8 cellular contexts compared by ENCODE assay signal in genomic region chr9:114501786-114502682, GRCh38. TPM values are rescaled to one million over a fixed set of nuclear protein-coding genes. Genes with fewer than 3 reads are reported as not detected.
DNase-seq lines count a peak whose midpoint lies in the region; ATAC-seq and TF ChIP-seq lines count a peak whose summit lies in the region.

No MANE protein-coding gene starts in this region.

- H3K27me3 Mint-ChIP-seq in activated CD4-positive, alpha-beta T cell treated with anti-CD3 and anti-CD28 coated beads, Interleukin-2, amount 10 ng/mL, durations not matched to agents 7 days and 5 days, result peaks cover 52% of the 10 kb centered on the region

- no peak overlapping the region for H3K4me3 Mint-ChIP-seq in activated CD4-positive, alpha-beta T cell treated with anti-CD3 and anti-CD28 coated beads, Interleukin-2, amount 10 ng/mL, durations not matched to agents 7 days and 5 days

- H3K27ac ChIP-seq in SJSA1 (peak overlapping the region; percentile 12; the same call in 1 of the 2 replicates), stomach (peak overlapping the region in 4 of 5 donors; percentile 71 to 84 (median 76))

- no peak for TF ChIP-seq CTCF in stomach (IDR thresholded peaks at IDR 0.05)

- H3K9me3 Mint-ChIP-seq in activated CD4-positive, alpha-beta T cell treated with anti-CD3 and anti-CD28 coated beads, Interleukin-2, amount 10 ng/mL, durations not matched to agents 7 days and 5 days, result no peaks in the 10 kb centered on the region

- no peaks in the 10 kb centered on the region for H3K9me3 ChIP-seq in SJSA1 (replicated peaks)
- H3K9me3 ChIP-seq in stomach, result no peaks in the 10 kb centered on the region

- TF ChIP-seq POLR2A in stomach (IDR thresholded peaks at IDR 0.05), result no peak

- H3K36me3 Mint-ChIP-seq in activated CD4-positive, alpha-beta T cell treated with anti-CD3 and anti-CD28 coated beads, Interleukin-2, amount 10 ng/mL, durations not matched to agents 7 days and 5 days (ENCODE audit: low read depth), result no peaks in the 10 kb centered on the region

- WGBS in stomach, 5 donors, result 50 to 60% (median 58%) methylated on average over 12 of the region's 12 CpGs

- TF ChIP-seq EP300 in stomach (IDR thresholded peaks at IDR 0.05), result no peak

- H3K4me3 ChIP-seq in SJSA1, result no peak overlapping the region
- peak overlapping the region; percentile 15 to 65 (median 18) for H3K4me3 ChIP-seq in stomach

- POLR2A ChIA-PET in activated CD4-positive, alpha-beta T cell treated with anti-CD3 and anti-CD28 coated beads, Interleukin-2, amount 10 ng/mL, durations not matched to agents 7 days and 5 days (lab: Charles Lee), result interaction anchor here (0.6 kb wide), 1 partner anchor 138 kb away, joined by 3 read pairs; no protein-coding TSS in a partner anchor

- peaks cover 11% of the 10 kb centered on the region for H3K4me1 Mint-ChIP-seq in activated CD4-positive, alpha-beta T cell treated with anti-CD3 and anti-CD28 coated beads, Interleukin-2, amount 10 ng/mL, durations not matched to agents 7 days and 5 days

- H3K27ac Mint-ChIP-seq in activated CD4-positive, alpha-beta T cell treated with anti-CD3 and anti-CD28 coated beads, Interleukin-2, amount 10 ng/mL, durations not matched to agents 7 days and 5 days, result peak overlapping the region; percentile 46

- no peak for ATAC-seq in HG02610 (IDR thresholded peaks at IDR 0.05; ENCODE audit: unreplicated experiment)

- CTCF ChIA-PET in activated CD4-positive, alpha-beta T cell treated with anti-CD3 and anti-CD28 coated beads, Interleukin-2, amount 10 ng/mL, durations not matched to agents 7 days and 5 days (lab: Charles Lee), result interaction anchor here (0.6 to 1.8 kb wide), 3 partner anchors 10 to 40 kb away, joined by 3 to 5 read pairs (median 4); no protein-coding TSS in a partner anchor

- H3K4me1 ChIP-seq in SJSA1 (replicated peaks) (peaks cover 36% of the 10 kb centered on the region), stomach (peaks cover 30 to 53% (median 46%) of the 10 kb centered on the region in 4 donors)

- intact Hi-C loops in stomach (cut with DNase I; ENCODE audit: low total_unique reads), result no loop called here

- H3K27me3 ChIP-seq in SJSA1 (replicated peaks) (peaks cover 9% of the 10 kb centered on the region), stomach (peaks cover 0 to 20% (median 0%) of the 10 kb centered on the region in 3 donors)

- no peak for DNase-seq in activated CD4-positive, alpha-beta T cell treated with anti-CD3 and anti-CD28 coated beads, Interleukin-2, amount 10 ng/mL, durations not matched to agents 7 days and 5 days
- no peak for DNase-seq in activated CD4-positive, alpha-beta T cell treated with anti-CD3 and anti-CD28 coated beads for 4 hours
- DNase-seq in SJSA1 (ENCODE audit: low read depth in 1 of 2, low spot score in 2 of 2), result peak; percentile 60 to 63
- DNase-seq in hippocampal formation (lab: John Stamatoyannopoulos, UW), result peak; percentile 68 to 76
- DNase-seq in stomach, result no peak
- no peak for DNase-seq in activated gamma-delta T cell treated with Interleukin-2 at 50 U/mL for 16 hours
- DNase-seq in NCI-H1930 (lab: John Stamatoyannopoulos, UW), result no peak

- H3K36me3 ChIP-seq in SJSA1 (peaks cover 5% of the 10 kb centered on the region; the same call in 1 of the 2 replicates), stomach (no peaks in the 10 kb centered on the region)

RNA-seq across cellular contexts. Expression of gene WHRN, which starts 3.2 kb away (rescaled TPM):
- total RNA-seq in activated CD4-positive, alpha-beta T cell treated with anti-CD3 and anti-CD28 coated beads, Interleukin-2, amount 10 ng/mL, durations not matched to agents 7 days and 5 days, result 1 to 10 TPM in 1 of 2 experiments, under 1 TPM in 1; 0.64 to 1.2 TPM
- total RNA-seq in SJSA1 (2014; rRNA removed; shearing (Covaris generic)), result 0.50 and 1.4 TPM in 2 replicates
- 10 to 100 TPM in 2 of 5 donors, 1 to 10 TPM in 3; 2.3 to 70.1 (median 4.1) TPM for total RNA-seq in stomach
- 1 to 10 TPM; 2.4 to 8.5 (median 5.5) TPM for polyA plus RNA-seq in stomach

Comparison
In these comparisons a context has a peak if more than half of its experiments do, and no peak if none do; other contexts are left out.
1. DNase-seq: peak in SJSA1 (2 of 2) and hippocampal formation (2 of 2); none in activated CD4-positive, alpha-beta T cell treated with anti-CD3 and anti-CD28 coated beads, Interleukin-2, amount 10 ng/mL, durations not matched to agents 7 days and 5 days (single experiment), activated CD4-positive, alpha-beta T cell treated with anti-CD3 and anti-CD28 coated beads for 4 hours (0 of 2), stomach (single experiment), activated gamma-delta T cell treated with Interleukin-2 at 50 U/mL for 16 hours (single experiment) and NCI-H1930 (0 of 2).